Comparison of ENCODE assay signal across 1 cellular context in genomic region chr7:130301606-130302005, GRCh38.
TF ChIP-seq lines count a peak whose summit lies in the region.

No MANE protein-coding gene starts in this region.

TF ChIP-seq in IMR-90, 13 proteins besides CTCF, POLR2A, EP300 and RAD21 (continued from another document):
- no peak for TF ChIP-seq RFX5 (IDR thresholded peaks at IDR 0.05; ENCODE audit: low read depth, low read length)
- TF ChIP-seq MAZ (IDR thresholded peaks at IDR 0.05; ENCODE audit: borderline replicate concordance, low read depth, low read length): no peak
- no peak for TF ChIP-seq MAFK (IDR thresholded peaks at IDR 0.05; ENCODE audit: low read depth, low read length)
- no peak for TF ChIP-seq BHLHE40 (IDR thresholded peaks at IDR 0.05; ENCODE audit: low read depth, low read length)
- no peak for TF ChIP-seq SMC3 (IDR thresholded peaks at IDR 0.05; ENCODE audit: low read depth, low read length)
- no peak for TF ChIP-seq ELK1 (IDR thresholded peaks at IDR 0.05; ENCODE audit: borderline replicate concordance, low read depth, low read length)
- TF ChIP-seq MXI1 (IDR thresholded peaks at IDR 0.05; ENCODE audit: borderline replicate concordance, low read depth, low read length): no peak
TF ChIP-seq in IMR-90: peak in this region for 0.
